In the genomic region with DNA sequence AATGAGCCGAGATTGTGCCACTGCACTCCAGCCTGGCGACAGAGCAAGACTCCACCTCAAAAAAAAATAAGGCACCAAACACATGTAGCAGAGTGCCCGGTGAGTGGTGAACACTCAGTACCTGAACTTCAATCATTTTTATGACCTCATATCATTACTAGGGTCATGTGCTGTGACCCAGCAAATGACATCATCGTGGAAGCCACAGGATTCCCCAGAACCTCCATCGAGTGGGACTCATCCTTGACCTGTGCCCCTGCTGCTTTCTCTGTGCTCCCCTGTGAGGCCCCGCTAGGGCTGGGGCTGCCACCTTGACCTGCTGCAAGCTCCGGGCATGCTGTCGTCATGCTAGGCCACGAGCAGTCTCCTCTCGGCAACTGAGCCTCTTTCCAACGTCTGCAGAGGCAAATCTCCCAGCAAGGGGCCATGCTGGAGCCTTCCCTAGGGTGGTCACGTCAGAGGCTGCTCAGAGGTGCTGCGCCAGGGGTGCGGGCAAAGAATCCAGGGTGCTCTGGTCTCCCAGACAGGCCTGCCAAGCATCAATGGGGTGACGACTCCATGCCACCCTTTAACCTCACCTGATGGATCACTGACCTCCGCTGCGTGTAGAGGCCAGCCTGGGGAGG, we compare ENCODE assay signal across 21 cellular contexts. TPM values are rescaled to one million over a fixed set of nuclear protein-coding genes. Genes with fewer than 3 reads are reported as not detected.
DNase-seq lines count a peak whose midpoint lies in the region; ATAC-seq, FAIRE-seq and TF ChIP-seq lines count a peak whose summit lies in the region.
"Had no signal": no experiment of that assay in that cellular context is flagged by ENCODE, and none has a peak within 500 bp of the region (broad histone marks: within the 10 kb centered on the region; RNA-seq: fewer than 3 reads in every experiment).

No MANE protein-coding gene starts in this region.

- H2AFZ ChIP-seq in IMR-90 (replicated peaks; ENCODE audit: low read length, poor library complexity), result no peak overlapping the region
- no peak overlapping the region for H2AFZ ChIP-seq in GM12878 (ENCODE audit: control insufficient read depth, low read depth, low read length)
- H2AFZ ChIP-seq: GM23338 had no signal

- H3K9ac ChIP-seq in IMR-90 (ENCODE audit: low read depth, low read length) (no peak overlapping the region), GM12878 (ENCODE audit: control insufficient read depth, insufficient read depth, low read length) (no peak overlapping the region)

- POLR2A ChIA-PET in IMR-90 (lab: Charles Lee; ENCODE audit: unreplicated experiment), result no interaction called here
- POLR2A ChIA-PET in GM12878 (lab: Charles Lee), result no interaction called here

- no peak overlapping the region for H3K18ac ChIP-seq in IMR-90 (ENCODE audit: low read depth, low read length)

- dilution Hi-C loops in IMR-90 (cut with HindIII; ENCODE audit: low sequenced_read_pairs, unreplicated experiment), result no loop called here

- RAD21 ChIA-PET in GM12878 (lab: Charles Lee; ENCODE audit: unreplicated experiment), result no interaction called here

- no peak overlapping the region for H4K5ac ChIP-seq in IMR-90 (ENCODE audit: low read depth, low read length)

- H3K14ac ChIP-seq in IMR-90 (replicated peaks; ENCODE audit: low read depth, low read length), result no peak overlapping the region

- H3K4me2 ChIP-seq in IMR-90 (ENCODE audit: low read depth, low read length) (no peak overlapping the region), GM12878 (ENCODE audit: control insufficient read depth, insufficient read depth) (no peak overlapping the region)
- H3K4me2 ChIP-seq: GM23338 had no signal

- H2BK15ac ChIP-seq in IMR-90 (ENCODE audit: low read depth, low read length), result no peak overlapping the region

- no peak overlapping the region for H3K23ac ChIP-seq in IMR-90 (ENCODE audit: low read depth, low read length)

- H3K4me1 ChIP-seq in IMR-90 (ENCODE audit: control insufficient read depth, insufficient read depth, low read length) (peaks cover 10% of the 10 kb centered on the region), GM12878 (ENCODE audit: control insufficient read depth, insufficient read depth, low read length) (peaks cover 5% of the 10 kb centered on the region)

- H3K36me3 Mint-ChIP-seq in stimulated activated naive B cell treated with anti-CD40 and anti-IgM and Interleukin-4, amounts not matched to agents 10 μg/mL and 1 μg/mL and 100 μg/mL, for 72 hours, result peaks cover 9 to 21% of the 10 kb centered on the region in 2 donors

- H3K4me1 Mint-ChIP-seq in stimulated activated naive B cell treated with anti-CD40 and anti-IgM and Interleukin-4, amounts not matched to agents 10 μg/mL and 1 μg/mL and 100 μg/mL, for 72 hours, result peaks cover 12 to 21% of the 10 kb centered on the region in 2 donors

- no TSS peak for BruUV-seq in IMR-90 (replicated peaks; lab: Mats Ljungman, UMichigan)
- BruUV-seq in GM12878 (replicated peaks; lab: Mats Ljungman, UMichigan), result no TSS peak

- in situ Hi-C loops in IMR-90 (cut with MboI; ENCODE audit: low sequenced_read_pairs), result no loop called here
- in situ Hi-C loops in GM12878 (cut with MboI), result no loop called here

- TF ChIP-seq EP300 in GM12878 (IDR thresholded peaks at IDR 0.05; ENCODE audit: borderline replicate concordance in 1 of 2, control insufficient read depth in 1 of 2, low read depth in 2 of 2, low read length in 2 of 2), result no peak

- H3K27ac ChIP-seq in IMR-90 (ENCODE audit: insufficient read depth, low read length) (no peak overlapping the region), GM12878 (ENCODE audit: control insufficient read depth, insufficient read depth) (no peak overlapping the region), layer of hippocampus (ENCODE audit: low read depth, low read length) (peak overlapping the region; percentile 78)
- H3K27ac ChIP-seq: coronary artery, suprapubic skin had no signal

- H2BK120ac ChIP-seq in IMR-90 (ENCODE audit: low read depth, low read length), result no peak overlapping the region

- no peak overlapping the region for H3K56ac ChIP-seq in IMR-90 (ENCODE audit: extremely low read depth, insufficient read depth, low read length)

- TF ChIP-seq CTCF in IMR-90 (conservative IDR thresholded peaks at IDR 0.05; ENCODE audit: low read depth, low read length) (no peak), GM12878 (IDR thresholded peaks at IDR 0.05 in 2 of 3, conservative IDR thresholded peaks at IDR 0.05 in 1 of 3; ENCODE audit: control insufficient read depth in 2 of 3, extremely low read depth in 1 of 3, insufficient read depth in 1 of 3, low read depth in 3 of 3, low read length in 3 of 3) (no peak)

- SMC1A ChIA-PET in GM12878 (lab: Charles Lee; ENCODE audit: uncharacterized antibody, unreplicated experiment), result interaction anchor here (1.8 kb wide), 1 partner anchor 8 kb away, joined by 4 read pairs; no protein-coding TSS in a partner anchor

- no peak for ATAC-seq in IMR-90 (ENCODE audit: low read depth)
- ATAC-seq in GM12878, result peak; percentile 32; the same call in 2 of the 3 replicates
- peak in 1 of 2 donors; percentile 79 for ATAC-seq in stimulated activated naive B cell treated with anti-CD40 and anti-IgM and Interleukin-4, amounts not matched to agents 10 μg/mL and 1 μg/mL and 100 μg/mL, for 72 hours (replicated peaks)
- ATAC-seq in HG02623 (IDR thresholded peaks at IDR 0.05; ENCODE audit: unreplicated experiment), result no peak
- ATAC-seq in HG02938 (IDR thresholded peaks at IDR 0.05; ENCODE audit: unreplicated experiment), result no peak
- ATAC-seq: GM23338, left cardiac atrium, T-cell had no signal

- H4K91ac ChIP-seq in IMR-90 (ENCODE audit: insufficient read depth, low read depth, low read length), result no peak overlapping the region

- H3K9me3 Mint-ChIP-seq in stimulated activated naive B cell treated with anti-CD40 and anti-IgM and Interleukin-4, amounts not matched to agents 10 μg/mL and 1 μg/mL and 100 μg/mL, for 72 hours, result no peaks in the 10 kb centered on the region
- H3K9me3 Mint-ChIP-seq: activated naive CD4-positive, alpha-beta T cell treated with anti-CD3 and anti-CD28 coated beads for 36 hours; GM23338; T-cell had no signal

- peak; percentile 20 for DNase-seq in IMR-90
- no peak for DNase-seq in GM12878 (ENCODE audit: low read depth, low spot score)
- DNase-seq in stimulated activated naive B cell treated with anti-CD40 and anti-IgM and Interleukin-4, amounts not matched to agents 10 μg/mL and 1 μg/mL and 100 μg/mL, for 72 hours, result no peak
- no peak for DNase-seq in LoVo (ENCODE audit: low spot score)
- DNase-seq: activated CD4-positive, alpha-beta T cell treated with anti-CD3 and anti-CD28 coated beads, Interleukin-2, amount 50 U/mL, for 1 hour; activated naive CD4-positive, alpha-beta T cell treated with anti-CD3 and anti-CD28 coated beads for 36 hours; COR-L47; hypothalamus; left cardiac atrium; NCI-H1417; NCI-H526 treated with DMSO at 0.1 percent for 48 hours; OCI-M1; SIG-M5; T-cell had no signal

- no peaks in the 10 kb centered on the region for H3K79me2 ChIP-seq in GM12878 (ENCODE audit: control insufficient read depth, insufficient read depth, low read length)

- TF ChIP-seq RAD21 in IMR-90 (IDR thresholded peaks at IDR 0.05; ENCODE audit: low read length), result no peak
- no peak for TF ChIP-seq RAD21 in GM12878 (IDR thresholded peaks at IDR 0.05; ENCODE audit: insufficient read depth, low read depth, low read length)

- H2BK5ac ChIP-seq in IMR-90 (ENCODE audit: low read depth, low read length, poor library complexity, severe bottlenecking), result no peak overlapping the region

- H3K79me1 ChIP-seq in IMR-90 (ENCODE audit: low read depth in 1 of 2, low read length in 2 of 2), result peaks cover 13 to 54% of the 10 kb centered on the region in 2 experiments

- peaks cover 17% of the 10 kb centered on the region for H3K9me1 ChIP-seq in IMR-90 (ENCODE audit: insufficient read depth, low read length)

- no peaks in the 10 kb centered on the region for H3K27me3 Mint-ChIP-seq in stimulated activated naive B cell treated with anti-CD40 and anti-IgM and Interleukin-4, amounts not matched to agents 10 μg/mL and 1 μg/mL and 100 μg/mL, for 72 hours
- H3K27me3 Mint-ChIP-seq: T-cell had no signal

- H2BK20ac ChIP-seq in IMR-90 (ENCODE audit: low read depth, low read length), result no peak overlapping the region

- CTCF ChIA-PET in IMR-90 (lab: Yijun Ruan, JAX) (no interaction called here), GM12878 (lab: Yijun Ruan, JAX) (interaction anchor here (1.1 kb wide), 1 partner anchor 10 kb away, joined by 4 read pairs; no protein-coding TSS in a partner anchor)

- H3K4me3 ChIP-seq in IMR-90 (ENCODE audit: insufficient read depth, low read depth, low read length) (no peak overlapping the region), GM12878 (no peak overlapping the region)
- H3K4me3 ChIP-seq: coronary artery, GM23338, suprapubic skin had no signal

- TF ChIP-seq POLR2A in IMR-90 (IDR thresholded peaks at IDR 0.05; ENCODE audit: low read depth, low read length), result no peak
- TF ChIP-seq POLR2A in GM12878 (IDR thresholded peaks at IDR 0.05; ENCODE audit: low read depth, low read length), result no peak

- no peak overlapping the region for H2AK5ac ChIP-seq in IMR-90 (ENCODE audit: low read depth, low read length)

- peaks cover 19% of the 10 kb centered on the region for H3K36me3 ChIP-seq in IMR-90 (ENCODE audit: control insufficient read depth, insufficient read depth, low read length)
- H3K36me3 ChIP-seq in GM12878 (ENCODE audit: control insufficient read depth in 2 of 2, insufficient read depth in 2 of 2, low read length in 1 of 2), result peaks cover 0 to 6% of the 10 kb centered on the region in 2 experiments; a peak in 2 of 4 replicates

- H4K20me1 ChIP-seq in IMR-90 (ENCODE audit: insufficient read depth, low read length) (peaks cover 29% of the 10 kb centered on the region), GM12878 (ENCODE audit: control insufficient read depth, insufficient read depth) (no peaks in the 10 kb centered on the region)

- H4K8ac ChIP-seq in IMR-90 (ENCODE audit: low read depth in 2 of 2, low read length in 2 of 2), result no peak overlapping the region

- FAIRE-seq in GM12878 (lab: Jason Lieb, UNC), result no peak
- FAIRE-seq: endometrium had no signal

- no peak overlapping the region for H3K4ac ChIP-seq in IMR-90 (ENCODE audit: low read depth, low read length)

- H2AK9ac ChIP-seq in IMR-90 (replicated peaks; ENCODE audit: low read depth, low read length, poor library complexity), result peak overlapping the region; percentile 74

- WGBS in IMR-90 (ENCODE audit: extremely low coverage in 2 of 2, insufficient read length in 1 of 2), 2 experiments, result 80% methylated on average over 15 of the region's 17 CpGs; no CpG with 5 or more reads in 1 of the 2 experiments
- WGBS in GM12878 (ENCODE audit: insufficient coverage, insufficient replicate concordance, low lambda C conversion rate, missing lambda C conversion rate), result 82% methylated on average over 17 of the region's 17 CpGs

- H3K4me3 Mint-ChIP-seq in stimulated activated naive B cell treated with anti-CD40 and anti-IgM and Interleukin-4, amounts not matched to agents 10 μg/mL and 1 μg/mL and 100 μg/mL, for 72 hours, result no peak overlapping the region
- H3K4me3 Mint-ChIP-seq: activated naive CD4-positive, alpha-beta T cell treated with anti-CD3 and anti-CD28 coated beads for 36 hours; GM23338; T-cell had no signal

- peak overlapping the region; percentile 9 for H3K27ac Mint-ChIP-seq in stimulated activated naive B cell treated with anti-CD40 and anti-IgM and Interleukin-4, amounts not matched to agents 10 μg/mL and 1 μg/mL and 100 μg/mL, for 72 hours
- H3K27ac Mint-ChIP-seq: activated naive CD4-positive, alpha-beta T cell treated with anti-CD3 and anti-CD28 coated beads for 36 hours; GM23338; T-cell had no signal

- intact Hi-C loops in IMR-90 (cut with micrococcal nuclease) (no loop called here), GM12878 (cut with micrococcal nuclease; ENCODE audit: unreplicated experiment) (no loop called here)

- H3K27me3 ChIP-seq in IMR-90 (ENCODE audit: control insufficient read depth, insufficient read depth, low read length) (no peaks in the 10 kb centered on the region), GM12878 (replicated peaks in 1 of 2; ENCODE audit: control insufficient read depth in 2 of 2, insufficient read depth in 2 of 2, low read length in 1 of 2) (no peaks in the 10 kb centered on the region), layer of hippocampus (ENCODE audit: control insufficient read depth, insufficient read depth, low read length) (no peaks in the 10 kb centered on the region)
- H3K27me3 ChIP-seq: suprapubic skin had no signal

- no peaks in the 10 kb centered on the region for H3K9me3 ChIP-seq in IMR-90 (ENCODE audit: control insufficient read depth, insufficient read depth, low read length)
- no peaks in the 10 kb centered on the region for H3K9me3 ChIP-seq in GM12878 (replicated peaks; ENCODE audit: control insufficient read depth, insufficient read depth, low read length)
- H3K9me3 ChIP-seq: suprapubic skin had no signal

RNA-seq across cellular contexts. Expression of a gene that starts 18.5 kb away (rescaled TPM):
- total RNA-seq in IMR-90 (2012; rRNA removed), result 58.4 and 67.2 TPM in 2 replicates
- polyA plus RNA-seq in IMR-90 (2012; rRNA removed), result 32.5 and 34.4 TPM in 2 replicates
- 23.4 and 23.7 TPM in 2 replicates for polyA plus RNA-seq in IMR-90 (2012; cell fraction: cytosol; rRNA removed)
- polyA plus RNA-seq in IMR-90 (2012; cell fraction: nucleus; rRNA removed; ENCODE audit: low replicate concordance), result 5.7 and 6.9 TPM in 2 replicates
- 3.3 and 3.6 TPM in 2 replicates for total RNA-seq in GM12878 (2013; cell fraction: nucleolus; rRNA removed)
- total RNA-seq in GM12878 (2014; rRNA removed), result 30.8 and 31.8 TPM in 2 replicates
- 24.8 and 27.6 TPM in 2 replicates for total RNA-seq in GM12878 (2014; rRNA removed; fragmentation: Illumina TruSeq; extraction: Trizol)
- 21.9 and 23.9 TPM in 2 replicates for total RNA-seq in GM12878 (2021)
- 8.8 TPM for polyA plus RNA-seq in GM12878 (2011; ENCODE audit: low read depth)
- polyA plus RNA-seq in GM12878 (2011; rRNA removed), result 16.4 and 16.8 TPM in 2 replicates
- 17.1 and 19.9 TPM in 2 replicates for polyA plus RNA-seq in GM12878 (2011; cell fraction: cytosol; rRNA removed)
- polyA plus RNA-seq in GM12878 (2011; cell fraction: nucleus; rRNA removed), result 3.8 and 4.9 TPM in 2 replicates
- polyA plus RNA-seq in GM12878 (2012), result 15.7 and 16.3 TPM in 2 replicates
- 22.3 and 26.6 TPM in 2 replicates for polyA plus RNA-seq in GM12878 (2014; fragmentation: Illumina TruSeq; extraction: Trizol)
- 10 to 100 TPM; 19.8 to 20.3 TPM for polyA plus RNA-seq in GM12878 (2014; fragmentation: Nextera tagmentation; extraction: Ambion mirVana)
- polyA plus RNA-seq in GM12878 (2014; rRNA removed), result 23.1 and 23.9 TPM in 2 replicates
- polyA plus RNA-seq in GM12878 (2016; fragmentation: Nextera tagmentation; extraction: Ambion mirVana), result 10 to 100 TPM; 37.3 to 44.0 TPM
- polyA minus RNA-seq in GM12878 (2011; rRNA and poly(A)+ RNA removed), result 21.4 and 38.8 TPM in 2 replicates
- 8.0 and 21.7 TPM in 2 replicates for polyA minus RNA-seq in GM12878 (2011; cell fraction: cytosol; rRNA and poly(A)+ RNA removed)
- polyA minus RNA-seq in GM12878 (2011; cell fraction: nucleus; rRNA and poly(A)+ RNA removed), result 1.1 and 2.6 TPM in 2 replicates

RNA-seq across cellular contexts. Expression of a gene that starts 28.6 kb away (rescaled TPM):
- total RNA-seq in IMR-90 (2012; rRNA removed) (1.1 TPM in 2 replicates), GM12878 (2014; rRNA removed) (not detected in 2 replicates), GM12878 (2014; rRNA removed; fragmentation: Illumina TruSeq; extraction: Trizol) (not detected in 2 replicates), GM12878 (2021) (0.08 TPM in 1 of 2 replicates, not detected in the other)
- polyA plus RNA-seq in IMR-90 (2012; rRNA removed) (6.1 and 6.6 TPM in 2 replicates), GM12878 (2011; rRNA removed) (not detected in 2 replicates), GM12878 (2014; fragmentation: Illumina TruSeq; extraction: Trizol) (not detected in 2 replicates), GM12878 (2014; fragmentation: Nextera tagmentation; extraction: Ambion mirVana) (not detected), GM12878 (2014; rRNA removed) (not detected in 2 replicates), GM12878 (2016; fragmentation: Nextera tagmentation; extraction: Ambion mirVana) (not detected)
- 4.6 and 7.1 TPM in 2 replicates for polyA plus RNA-seq in IMR-90 (2012; cell fraction: cytosol; rRNA removed)
- polyA plus RNA-seq in IMR-90 (2012; cell fraction: nucleus; rRNA removed; ENCODE audit: low replicate concordance), result 10.1 and 18.5 TPM in 2 replicates
- total RNA-seq in GM12878 (2013; cell fraction: nucleolus; rRNA removed), result not detected in 2 replicates
- not detected for polyA plus RNA-seq in GM12878 (2011; ENCODE audit: low read depth)
- polyA plus RNA-seq in GM12878 (2011; cell fraction: cytosol; rRNA removed), result not detected in 2 replicates
- not detected in 2 replicates for polyA plus RNA-seq in GM12878 (2011; cell fraction: nucleus; rRNA removed)
- polyA plus RNA-seq in GM12878 (2012), result not detected in 2 replicates
- polyA minus RNA-seq in GM12878 (2011; rRNA and poly(A)+ RNA removed), result not detected in 2 replicates
- polyA minus RNA-seq in GM12878 (2011; cell fraction: cytosol; rRNA and poly(A)+ RNA removed), result not detected in 2 replicates
- polyA minus RNA-seq in GM12878 (2011; cell fraction: nucleus; rRNA and poly(A)+ RNA removed), result not detected in 2 replicates
- total RNA-seq: activated naive CD4-positive, alpha-beta T cell treated with anti-CD3 and anti-CD28 coated beads for 36 hours; T-cell had no signal

RNA-seq across cellular contexts. Expression of a gene that starts 38.3 kb away (rescaled TPM):
- total RNA-seq in IMR-90 (2012; rRNA removed), result 6.1 and 11.4 TPM in 2 replicates
- 10.9 and 13.4 TPM in 2 replicates for polyA plus RNA-seq in IMR-90 (2012; rRNA removed)
- 9.3 and 11.2 TPM in 2 replicates for polyA plus RNA-seq in IMR-90 (2012; cell fraction: cytosol; rRNA removed)
- 40.1 and 40.5 TPM in 2 replicates for polyA plus RNA-seq in IMR-90 (2012; cell fraction: nucleus; rRNA removed; ENCODE audit: low replicate concordance)
- 39.3 and 44.3 TPM in 2 replicates for total RNA-seq in GM12878 (2013; cell fraction: nucleolus; rRNA removed)
- 14.6 and 15.2 TPM in 2 replicates for total RNA-seq in GM12878 (2014; rRNA removed)
- total RNA-seq in GM12878 (2014; rRNA removed; fragmentation: Illumina TruSeq; extraction: Trizol), result 11.6 and 13.2 TPM in 2 replicates
- 15.0 and 15.2 TPM in 2 replicates for total RNA-seq in GM12878 (2021)
- polyA plus RNA-seq in GM12878 (2011; ENCODE audit: low read depth), result 9.1 TPM
- polyA plus RNA-seq in GM12878 (2011; rRNA removed), result 9.6 and 10.1 TPM in 2 replicates
- polyA plus RNA-seq in GM12878 (2011; cell fraction: cytosol; rRNA removed), result 10.5 and 15.0 TPM in 2 replicates
- 22.9 and 45.6 TPM in 2 replicates for polyA plus RNA-seq in GM12878 (2011; cell fraction: nucleus; rRNA removed)
- 8.9 and 9.3 TPM in 2 replicates for polyA plus RNA-seq in GM12878 (2012)
- 14.8 and 15.1 TPM in 2 replicates for polyA plus RNA-seq in GM12878 (2014; fragmentation: Illumina TruSeq; extraction: Trizol)
- 1 to 10 TPM; 4.8 to 5.8 TPM for polyA plus RNA-seq in GM12878 (2014; fragmentation: Nextera tagmentation; extraction: Ambion mirVana)
- polyA plus RNA-seq in GM12878 (2014; rRNA removed), result 18.6 and 19.4 TPM in 2 replicates
- polyA plus RNA-seq in GM12878 (2016; fragmentation: Nextera tagmentation; extraction: Ambion mirVana), result 10 to 100 TPM; 16.8 to 18.4 TPM
- polyA minus RNA-seq in GM12878 (2011; rRNA and poly(A)+ RNA removed), result 6.3 and 8.4 TPM in 2 replicates
- 3.3 and 11.3 TPM in 2 replicates for polyA minus RNA-seq in GM12878 (2011; cell fraction: cytosol; rRNA and poly(A)+ RNA removed)
- 9.9 and 16.4 TPM in 2 replicates for polyA minus RNA-seq in GM12878 (2011; cell fraction: nucleus; rRNA and poly(A)+ RNA removed)
